19 cellular contexts compared by ENCODE assay signal in genomic region chr5:157965040-157965439, GRCh38.
"Had no signal": no experiment of that assay in that cellular context is flagged by ENCODE, and none has a peak within 500 bp of the region (broad histone marks: within the 10 kb centered on the region; RNA-seq: fewer than 3 reads in every experiment).

No MANE protein-coding gene starts in this region.

- DNase-seq: activated CD4-positive, alpha-beta memory T cell treated with anti-CD3 and anti-CD28 coated beads for 36 hours; activated CD4-positive, alpha-beta T cell treated with anti-CD3 and anti-CD28 coated beads for 36 hours; activated gamma-delta T cell treated with Interleukin-2 at 50 U/mL for 16 hours; activated T-cell treated with anti-CD3 and anti-CD28 coated beads for 4 hours; adrenal gland; effector CD4-positive, alpha-beta T cell; heart right ventricle; midbrain; nephron progenitor cell; right cardiac atrium; stimulated activated CD4-positive, alpha-beta T cell treated with anti-CD3 and anti-CD28 coated beads, Interleukin-2, amount 100 ng/mL, for 24 hours; stimulated activated naive CD4-positive, alpha-beta T cell treated with Interleukin-2 at 50 U/mL for 16 hours; tibial artery; uterus had no signal

- H3K4me3 Mint-ChIP-seq: activated CD4-positive, alpha-beta memory T cell treated with anti-CD3 and anti-CD28 coated beads for 36 hours; activated CD4-positive, alpha-beta T cell treated with anti-CD3 and anti-CD28 coated beads for 36 hours; activated T-helper 1 cell treated with anti-CD3 and anti-CD28 coated beads, Interleukin-12 subunit alpha, Interleukin-12 subunit beta, Interleukin-2, Interleukin-4 antibody, amounts not matched to agents 30 ng/mL and 10 ng/mL and 1 ng/mL, durations not matched to agents 14 hours and 24 hours and 36 hours; nephron progenitor cell; T-helper 2 cell treated with Interferon-gamma antibody and Interleukin-4, amounts not matched to agents 5 μg/mL and 100 μg/mL, for 36 hours had no signal

- H3K36me3 ChIP-seq: adrenal gland, esophagus muscularis mucosa, heart right ventricle, prostate gland, tibial artery, uterus had no signal

- H3K27ac Mint-ChIP-seq: activated CD4-positive, alpha-beta memory T cell treated with anti-CD3 and anti-CD28 coated beads for 36 hours; activated CD4-positive, alpha-beta T cell treated with anti-CD3 and anti-CD28 coated beads for 36 hours; activated naive CD4-positive, alpha-beta T cell treated with anti-CD3 and anti-CD28 coated beads, Interleukin-2, amount 50 U/mL, for 72 hours; activated T-helper 1 cell treated with anti-CD3 and anti-CD28 coated beads, Interleukin-12 subunit alpha, Interleukin-12 subunit beta, Interleukin-2, Interleukin-4 antibody, amounts not matched to agents 30 ng/mL and 10 ng/mL and 1 ng/mL, durations not matched to agents 14 hours and 24 hours and 36 hours; nephron progenitor cell; T-helper 2 cell treated with Interferon-gamma antibody and Interleukin-4, amounts not matched to agents 5 μg/mL and 100 μg/mL, for 36 hours had no signal

- H3K27me3 ChIP-seq: adrenal gland, esophagus muscularis mucosa, heart right ventricle, tibial artery, uterus had no signal

- H3K36me3 Mint-ChIP-seq: activated CD4-positive, alpha-beta memory T cell treated with anti-CD3 and anti-CD28 coated beads for 36 hours; activated naive CD4-positive, alpha-beta T cell treated with anti-CD3 and anti-CD28 coated beads, Interleukin-2, amount 50 U/mL, for 72 hours had no signal

- H3K27ac ChIP-seq: adrenal gland, esophagus muscularis mucosa, heart right ventricle, prostate gland, tibial artery, uterus had no signal

- H3K4me1 Mint-ChIP-seq: activated CD4-positive, alpha-beta T cell treated with anti-CD3 and anti-CD28 coated beads for 36 hours had no signal

- H3K4me1 ChIP-seq: adrenal gland, heart right ventricle, prostate gland, tibial artery, uterus had no signal

- H3K4me3 ChIP-seq: adrenal gland, esophagus muscularis mucosa, heart right ventricle, prostate gland, tibial artery, uterus had no signal

- H3K27me3 Mint-ChIP-seq: activated CD4-positive, alpha-beta memory T cell treated with anti-CD3 and anti-CD28 coated beads for 36 hours; activated CD4-positive, alpha-beta T cell treated with anti-CD3 and anti-CD28 coated beads for 36 hours had no signal

- H3K9me3 Mint-ChIP-seq: activated CD4-positive, alpha-beta memory T cell treated with anti-CD3 and anti-CD28 coated beads for 36 hours; activated naive CD4-positive, alpha-beta T cell treated with anti-CD3 and anti-CD28 coated beads, Interleukin-2, amount 50 U/mL, for 72 hours; activated T-helper 1 cell treated with anti-CD3 and anti-CD28 coated beads, Interleukin-12 subunit alpha, Interleukin-12 subunit beta, Interleukin-2, Interleukin-4 antibody, amounts not matched to agents 30 ng/mL and 10 ng/mL and 1 ng/mL, durations not matched to agents 14 hours and 24 hours and 36 hours; nephron progenitor cell; T-helper 2 cell treated with Interferon-gamma antibody and Interleukin-4, amounts not matched to agents 5 μg/mL and 100 μg/mL, for 36 hours had no signal

- H3K9me3 ChIP-seq: adrenal gland, esophagus muscularis mucosa, heart right ventricle, prostate gland, tibial artery, uterus had no signal
